ENCODE assay signal across 21 cellular contexts in the genomic region with DNA sequence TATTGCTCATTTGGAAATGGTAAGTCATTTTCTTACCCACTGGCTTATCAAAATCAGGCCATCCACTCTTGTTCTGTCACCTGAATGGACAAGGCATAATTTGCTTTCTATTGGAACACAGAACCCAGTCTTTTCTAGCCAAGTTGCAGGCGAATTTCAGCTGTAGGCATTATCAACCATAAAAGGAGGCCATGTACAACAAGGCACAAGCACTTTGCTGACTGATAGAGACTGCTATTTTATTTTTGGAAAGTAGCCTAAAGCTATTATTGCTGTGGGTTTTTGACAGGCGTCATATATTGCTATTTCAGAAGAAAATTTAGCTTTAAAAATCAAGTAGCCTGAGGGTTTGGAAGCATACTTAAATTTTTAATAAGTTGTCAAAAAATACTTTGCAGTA.
DNase-seq lines count a peak whose midpoint lies in the region; ATAC-seq and TF ChIP-seq lines count a peak whose summit lies in the region.
"Had no signal": no experiment of that assay in that cellular context is flagged by ENCODE, and none has a peak within 500 bp of the region (broad histone marks: within the 10 kb centered on the region; RNA-seq: fewer than 3 reads in every experiment).

No MANE protein-coding gene starts in this region.

- intact Hi-C loops in Right ventricle myocardium superior (cut with DNase I), result no loop called here
- intact Hi-C loops in left cardiac atrium (cut with DNase I), result no loop called here
- intact Hi-C loops in left ventricle myocardium superior (cut with micrococcal nuclease), result no loop called here

- peaks cover 1% of the 10 kb centered on the region for H3K36me3 Mint-ChIP-seq in chondrocyte (ENCODE audit: low read depth)
- H3K36me3 Mint-ChIP-seq: CD14-positive monocyte; CD8-positive, alpha-beta memory T cell had no signal

- H3K4me1 Mint-ChIP-seq in chondrocyte (ENCODE audit: low read depth), result peaks cover 40% of the 10 kb centered on the region
- H3K4me1 Mint-ChIP-seq: CD14-positive monocyte; CD8-positive, alpha-beta memory T cell had no signal

- H3K27ac Mint-ChIP-seq in chondrocyte (ENCODE audit: unreplicated experiment), result peak overlapping the region; percentile 6
- H3K27ac Mint-ChIP-seq: CD14-positive monocyte; CD4-positive, alpha-beta T cell; CD8-positive, alpha-beta memory T cell; GM23338; H9 had no signal

- H3K4me3 Mint-ChIP-seq in chondrocyte (ENCODE audit: unreplicated experiment), result no peak overlapping the region
- H3K4me3 Mint-ChIP-seq: CD14-positive monocyte; CD4-positive, alpha-beta T cell; CD8-positive, alpha-beta memory T cell; GM23338; H9 had no signal

- ATAC-seq in Right ventricle myocardium superior (ENCODE audit: poor library complexity) (peak; percentile 71), left cardiac atrium (no peak), left ventricle myocardium superior (peak; percentile 75)
- ATAC-seq: A549, GM23338, HCT116 had no signal

- no peaks in the 10 kb centered on the region for H3K27me3 Mint-ChIP-seq in chondrocyte (ENCODE audit: low read depth)
- H3K27me3 Mint-ChIP-seq: CD4-positive, alpha-beta T cell; CD8-positive, alpha-beta memory T cell had no signal

- peaks cover 4% of the 10 kb centered on the region for H3K9me3 Mint-ChIP-seq in chondrocyte (ENCODE audit: low read depth)
- H3K9me3 Mint-ChIP-seq: CD4-positive, alpha-beta T cell; H9 had no signal

- no peak for TF ChIP-seq CTCF in chondrocyte (IDR thresholded peaks at IDR 0.05)

- no peak for DNase-seq in Right ventricle myocardium superior
- DNase-seq in left cardiac atrium, result no peak
- peak; percentile 33 for DNase-seq in EH (ENCODE audit: low read depth)
- DNase-seq in chondrocyte (ENCODE audit: low spot score), result no peak
- no peak for DNase-seq in left ventricle myocardium superior
- DNase-seq in NAMALWA (ENCODE audit: low spot score), result no peak
- DNase-seq in cerebellar nuclear complex (lab: John Stamatoyannopoulos, UW), result no peak
- DNase-seq: 8988T; ACHN; AML-193; BE2C; CD4-positive, alpha-beta T cell; CD8-positive, alpha-beta memory T cell; DMS 273 treated with DMSO at 0.1 percent for 48 hours; DMS79; GF-D8; H9 had no signal

Comparison
In these comparisons a context has a peak if more than half of its experiments do, and no peak if none do; other contexts are left out.
1. ATAC-seq: peak in Right ventricle myocardium superior (single experiment) and left ventricle myocardium superior (single experiment); none in left cardiac atrium (0 of 2).